25 cellular contexts compared by ENCODE assay signal in the genomic region with DNA sequence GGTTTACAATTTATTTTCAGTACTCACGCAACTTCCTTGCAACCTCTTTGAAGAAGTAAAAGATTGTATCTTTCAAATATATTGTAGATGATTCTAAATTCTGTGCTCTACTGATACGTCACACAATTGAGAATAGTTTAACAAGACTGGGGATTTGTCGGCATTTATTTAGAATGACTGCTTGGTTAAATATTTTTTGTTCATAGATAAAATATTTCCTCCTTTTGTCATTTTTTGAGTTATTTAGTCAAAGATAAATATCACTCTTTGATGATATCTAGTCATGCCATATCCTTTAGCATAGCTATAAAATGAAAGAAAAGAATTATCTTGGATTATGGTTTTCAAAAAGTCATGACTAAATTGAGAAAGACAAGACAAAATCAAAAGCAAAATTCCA.
"Had no signal": no experiment of that assay in that cellular context is flagged by ENCODE, and none has a peak within 500 bp of the region (broad histone marks: within the 10 kb centered on the region; RNA-seq: fewer than 3 reads in every experiment).

No MANE protein-coding gene starts in this region.

- H3K27ac Mint-ChIP-seq: activated CD8-positive, alpha-beta memory T cell treated with anti-CD3 and anti-CD28 coated beads, Interleukin-2, amount 10 ng/mL, durations not matched to agents 7 days and 5 days; activated naive CD4-positive, alpha-beta T cell treated with anti-CD3 and anti-CD28 coated beads, Interleukin-2, amount 50 U/mL, for 24 hours; activated T-cell treated with anti-CD3 and anti-CD28 coated beads, Interleukin-2, amount 50 U/mL, for 24 hours; activated T-helper 1 cell treated with anti-CD3 and anti-CD28 coated beads, Interleukin-12 subunit alpha, Interleukin-12 subunit beta, Interleukin-2, Interleukin-4 antibody, amounts not matched to agents 30 ng/mL and 10 ng/mL and 1 ng/mL, durations not matched to agents 14 hours and 24 hours and 36 hours; brain; T-helper 1 cell treated with Interleukin-12 subunit alpha and Interleukin-12 subunit beta and Interleukin-4 antibody, amounts not matched to agents 30 μg/mL and 1 μg/mL, for 36 hours had no signal

- H3K4me1 ChIP-seq: SJCRH30 had no signal

- ATAC-seq: activated CD8-positive, alpha-beta memory T cell treated with anti-CD3 and anti-CD28 coated beads, Interleukin-2, amount 10 ng/mL, durations not matched to agents 7 days and 5 days; K562; Right ventricle myocardium inferior had no signal

- H3K27me3 Mint-ChIP-seq: activated CD8-positive, alpha-beta memory T cell treated with anti-CD3 and anti-CD28 coated beads, Interleukin-2, amount 10 ng/mL, durations not matched to agents 7 days and 5 days; activated naive CD4-positive, alpha-beta T cell treated with anti-CD3 and anti-CD28 coated beads, Interleukin-2, amount 50 U/mL, for 24 hours; activated T-cell treated with anti-CD3 and anti-CD28 coated beads, Interleukin-2, amount 50 U/mL, for 24 hours; brain; central memory CD8-positive, alpha-beta T cell had no signal

- FAIRE-seq: K562 had no signal

- H3K4me3 Mint-ChIP-seq: activated CD8-positive, alpha-beta memory T cell treated with anti-CD3 and anti-CD28 coated beads, Interleukin-2, amount 10 ng/mL, durations not matched to agents 7 days and 5 days; activated naive CD4-positive, alpha-beta T cell treated with anti-CD3 and anti-CD28 coated beads, Interleukin-2, amount 50 U/mL, for 24 hours; activated T-cell treated with anti-CD3 and anti-CD28 coated beads, Interleukin-2, amount 50 U/mL, for 24 hours; activated T-helper 1 cell treated with anti-CD3 and anti-CD28 coated beads, Interleukin-12 subunit alpha, Interleukin-12 subunit beta, Interleukin-2, Interleukin-4 antibody, amounts not matched to agents 30 ng/mL and 10 ng/mL and 1 ng/mL, durations not matched to agents 14 hours and 24 hours and 36 hours; brain; central memory CD8-positive, alpha-beta T cell; T-helper 1 cell treated with Interleukin-12 subunit alpha and Interleukin-12 subunit beta and Interleukin-4 antibody, amounts not matched to agents 30 μg/mL and 1 μg/mL, for 36 hours had no signal

- H3K36me3 Mint-ChIP-seq: activated CD8-positive, alpha-beta memory T cell treated with anti-CD3 and anti-CD28 coated beads, Interleukin-2, amount 10 ng/mL, durations not matched to agents 7 days and 5 days; activated naive CD4-positive, alpha-beta T cell treated with anti-CD3 and anti-CD28 coated beads, Interleukin-2, amount 50 U/mL, for 24 hours; brain had no signal

- H3K27me3 ChIP-seq: SJCRH30 had no signal

- DNase-seq: activated CD4-positive, alpha-beta T cell treated with anti-CD3 and anti-CD28 coated beads for 48 hours; activated CD4-positive, alpha-beta T cell treated with anti-CD3 and anti-CD28 coated beads, Interleukin-2, amount 50 U/mL, for 48 hours; activated CD4-positive, CD25-positive, alpha-beta regulatory T cell treated with anti-CD3 and anti-CD28 coated beads, Interleukin-2, amount 50 U/mL, for 72 hours; activated CD8-positive, alpha-beta memory T cell treated with anti-CD3 and anti-CD28 coated beads, Interleukin-2, amount 10 ng/mL, durations not matched to agents 7 days and 5 days; activated effector memory CD4-positive, alpha-beta T cell treated with Interleukin-2 at 50 U/mL for 16 hours; activated naive CD4-positive, alpha-beta T cell; activated T-cell treated with anti-CD3 and anti-CD28 coated beads, Interleukin-2, amount 50 U/mL, for 24 hours; amygdala; Kasumi-1; NCI-H1105 treated with DMSO at 0.1 percent for 48 hours; NCI-H1436 treated with DMSO at 0.1 percent for 48 hours; NCI-H187; NCI-H2081; NCI-H510A treated with DMSO at 0.1 percent for 48 hours; NCI-H69; NK-92 treated with Interleukin-12 subunit alpha and Interleukin-12 subunit beta, amount 100 ng/mL, for 24 hours; RPMI8226; SJCRH30 had no signal

- H3K27ac ChIP-seq: SJCRH30 had no signal

- H3K4me1 Mint-ChIP-seq: activated CD8-positive, alpha-beta memory T cell treated with anti-CD3 and anti-CD28 coated beads, Interleukin-2, amount 10 ng/mL, durations not matched to agents 7 days and 5 days; activated naive CD4-positive, alpha-beta T cell treated with anti-CD3 and anti-CD28 coated beads, Interleukin-2, amount 50 U/mL, for 24 hours; central memory CD8-positive, alpha-beta T cell had no signal

- H3K9me3 ChIP-seq: SJCRH30 had no signal

- H3K4me3 ChIP-seq: K562, SJCRH30 had no signal

- H3K36me3 ChIP-seq: SJCRH30 had no signal
